ENCODE assay signal across 8 cellular contexts in the genomic region with DNA sequence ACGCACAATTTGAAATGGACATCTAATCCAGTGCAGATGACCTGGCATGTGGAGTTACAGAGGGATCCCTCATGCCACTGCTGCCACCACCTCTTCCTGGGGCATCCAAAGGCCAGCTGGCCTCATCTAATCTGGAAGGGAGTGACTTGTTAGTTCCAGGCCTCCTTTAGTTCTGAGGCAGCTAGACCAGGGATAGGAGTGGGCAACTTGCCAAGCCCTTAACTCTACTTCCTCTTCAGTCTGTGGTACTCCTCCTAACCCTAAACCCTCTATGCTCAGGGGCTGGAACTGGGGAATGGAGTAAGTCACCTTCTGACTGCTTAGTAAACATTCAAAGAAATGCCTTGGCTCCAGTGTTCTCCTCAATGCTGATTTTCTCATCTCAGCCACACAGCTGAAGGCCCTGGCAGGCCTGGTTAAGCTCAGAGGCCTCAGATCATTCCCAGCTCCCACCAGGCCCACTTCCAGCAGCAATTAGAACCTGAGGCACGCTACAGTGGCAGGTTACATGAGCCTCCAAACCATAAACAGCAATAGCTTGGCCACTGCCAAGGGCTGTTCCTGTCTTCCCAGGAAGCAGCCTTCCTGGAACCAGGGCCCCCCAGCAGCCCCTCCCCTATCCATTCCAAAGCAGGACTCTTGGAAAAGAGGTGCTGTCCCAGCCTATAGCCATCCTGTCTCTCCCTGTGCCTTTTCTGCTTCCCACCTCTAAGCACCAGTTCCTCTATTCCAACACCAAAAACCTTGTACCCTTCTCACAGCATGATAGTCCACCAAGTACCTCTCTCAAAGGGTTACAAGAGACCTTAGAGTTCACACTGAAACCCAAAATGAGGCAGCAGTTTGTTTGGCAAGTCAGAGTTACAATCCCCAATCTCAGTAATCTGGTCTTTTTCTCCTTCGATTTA. TPM values are rescaled to one million over a fixed set of nuclear protein-coding genes. Genes with fewer than 3 reads are reported as not detected.
DNase-seq lines count a peak whose midpoint lies in the region; ATAC-seq, FAIRE-seq and TF ChIP-seq lines count a peak whose summit lies in the region.

No MANE protein-coding gene starts in this region.

- no peak for ATAC-seq in stimulated activated naive CD8-positive, alpha-beta T cell treated with anti-CD3 and anti-CD28 coated beads, Interleukin-15, Interleukin-2, amounts not matched to agents 100 U/mL and 50 U/mL, for 24 hours
- ATAC-seq in heart left ventricle = peak; percentile 4 to 45 (median 10)

- H3K4me3 ChIP-seq in heart left ventricle = peak overlapping the region in 1 of 12 donors; percentile 65
- peak overlapping the region in 1 of 3 donors; percentile 41 for H3K4me3 ChIP-seq in skeletal muscle tissue (ENCODE audit: low read length in 3 of 3)

- peaks cover 14 to 65% (median 45%) of the 10 kb centered on the region in 12 donors for H3K4me1 ChIP-seq in heart left ventricle
- H3K4me1 ChIP-seq in skeletal muscle tissue (ENCODE audit: control insufficient read depth in 3 of 3, insufficient read depth in 3 of 3, low read length in 3 of 3) = peaks cover 43 to 54% (median 47%) of the 10 kb centered on the region in 3 donors

- CTCF ChIA-PET in activated CD4-positive, alpha-beta memory T cell treated with anti-CD3 and anti-CD28 coated beads for 36 hours (lab: Charles Lee) = interaction anchor here (2.4 to 3.6 kb wide), 2 partner anchors 15 to 85 kb away, joined by 17 to 24 read pairs; a partner anchor contains a TSS

- H3K36me3 ChIP-seq in heart left ventricle (peaks cover 0 to 59% (median 38%) of the 10 kb centered on the region in 9 donors), skeletal muscle tissue (ENCODE audit: control insufficient read depth in 3 of 3, insufficient read depth in 3 of 3, low read length in 3 of 3) (peaks cover 14 to 34% (median 31%) of the 10 kb centered on the region in 3 donors)

- no peak for TF ChIP-seq POLR2A in heart left ventricle (IDR thresholded peaks at IDR 0.05)

- H3K27ac Mint-ChIP-seq in stimulated activated naive CD8-positive, alpha-beta T cell treated with anti-CD3 and anti-CD28 coated beads, Interleukin-15, Interleukin-2, amounts not matched to agents 100 ng/mL and 50 ng/mL, for 24 hours = peak overlapping the region; percentile 84
- H3K27ac Mint-ChIP-seq in activated CD4-positive, alpha-beta memory T cell treated with anti-CD3 and anti-CD28 coated beads for 36 hours = peak overlapping the region; percentile 56

- no peak for FAIRE-seq in HTR-8/SVneo (lab: Jason Lieb, UNC)

- TF ChIP-seq CTCF in heart left ventricle (IDR thresholded peaks at IDR 0.05) = no peak

- H3K27me3 ChIP-seq in heart left ventricle (no peaks in the 10 kb centered on the region), skeletal muscle tissue (ENCODE audit: control insufficient read depth in 3 of 3, insufficient read depth in 3 of 3, low read length in 3 of 3) (no peaks in the 10 kb centered on the region)

- H3K9me3 Mint-ChIP-seq in stimulated activated naive CD8-positive, alpha-beta T cell treated with anti-CD3 and anti-CD28 coated beads, Interleukin-15, Interleukin-2, amounts not matched to agents 100 ng/mL and 50 ng/mL, for 24 hours = no peaks in the 10 kb centered on the region
- H3K9me3 Mint-ChIP-seq in activated CD4-positive, alpha-beta memory T cell treated with anti-CD3 and anti-CD28 coated beads for 36 hours = no peaks in the 10 kb centered on the region

- no peak for DNase-seq in stimulated activated naive CD8-positive, alpha-beta T cell treated with anti-CD3 and anti-CD28 coated beads, Interleukin-15, Interleukin-2, amounts not matched to agents 100 U/mL and 50 U/mL, for 24 hours
- no peak for DNase-seq in activated CD4-positive, alpha-beta memory T cell treated with anti-CD3 and anti-CD28 coated beads for 36 hours
- DNase-seq in heart left ventricle = peak in 4 of 5 donors; percentile 66 to 78 (median 70)
- no peak for DNase-seq in activated CD4-positive, CD25-positive, alpha-beta regulatory T cell treated with anti-CD3 and anti-CD28 coated beads, Interleukin-2, amount 50 U/mL, for 72 hours
- no peak for DNase-seq in NCI-H187 (lab: John Stamatoyannopoulos, UW)
- DNase-seq in HTR-8/SVneo (ENCODE audit: insufficient read length, low spot score) = no peak

- intact Hi-C loops in activated CD4-positive, alpha-beta memory T cell treated with anti-CD3 and anti-CD28 coated beads for 36 hours (cut with micrococcal nuclease) = loop anchor here (10.0 kb wide), 1 partner anchor 445 kb away; no protein-coding TSS in a partner anchor
- intact Hi-C loops in heart left ventricle (cut with DNase I) = loop anchor here in 8 of 10 donors (2.0 to 5.0 kb wide), 4 partner anchors 88 to 158 kb away; a partner anchor contains a TSS

- H3K9ac ChIP-seq in skeletal muscle tissue (ENCODE audit: low read depth in 1 of 3, low read length in 3 of 3) = peak overlapping the region; percentile 94 to 97 (median 95)

- peaks cover 53% of the 10 kb centered on the region for H3K36me3 Mint-ChIP-seq in stimulated activated naive CD8-positive, alpha-beta T cell treated with anti-CD3 and anti-CD28 coated beads, Interleukin-15, Interleukin-2, amounts not matched to agents 100 ng/mL and 50 ng/mL, for 24 hours (ENCODE audit: low read depth)
- peaks cover 36% of the 10 kb centered on the region for H3K36me3 Mint-ChIP-seq in activated CD4-positive, alpha-beta memory T cell treated with anti-CD3 and anti-CD28 coated beads for 36 hours

- POLR2A ChIA-PET in activated CD4-positive, alpha-beta memory T cell treated with anti-CD3 and anti-CD28 coated beads for 36 hours (lab: Charles Lee) = interaction anchor here (1.7 to 2.8 kb wide), 2 partner anchors 98 to 148 kb away, joined by 4 to 10 read pairs; a partner anchor contains a TSS

- H3K9me3 ChIP-seq in heart left ventricle (no peaks in the 10 kb centered on the region), skeletal muscle tissue (ENCODE audit: control insufficient read depth in 3 of 3, low read length in 3 of 3) (no peaks in the 10 kb centered on the region)

- peaks cover 68% of the 10 kb centered on the region for H3K4me1 Mint-ChIP-seq in stimulated activated naive CD8-positive, alpha-beta T cell treated with anti-CD3 and anti-CD28 coated beads, Interleukin-15, Interleukin-2, amounts not matched to agents 100 ng/mL and 50 ng/mL, for 24 hours (ENCODE audit: low read depth)
- peaks cover 62% of the 10 kb centered on the region for H3K4me1 Mint-ChIP-seq in activated CD4-positive, alpha-beta memory T cell treated with anti-CD3 and anti-CD28 coated beads for 36 hours (ENCODE audit: low read depth)

- peak overlapping the region; percentile 83 to 98 (median 94) for H3K27ac ChIP-seq in heart left ventricle
- H3K27ac ChIP-seq in skeletal muscle tissue (ENCODE audit: low read depth, low read length) = peak overlapping the region; percentile 99

- H3K27me3 Mint-ChIP-seq in stimulated activated naive CD8-positive, alpha-beta T cell treated with anti-CD3 and anti-CD28 coated beads, Interleukin-15, Interleukin-2, amounts not matched to agents 100 ng/mL and 50 ng/mL, for 24 hours = no peaks in the 10 kb centered on the region
- no peaks in the 10 kb centered on the region for H3K27me3 Mint-ChIP-seq in activated CD4-positive, alpha-beta memory T cell treated with anti-CD3 and anti-CD28 coated beads for 36 hours

- 42 to 57% (median 50%) methylated on average over 2 to 3 of the region's 3 CpGs for WGBS in heart left ventricle, 4 donors

- H3K4me3 Mint-ChIP-seq in stimulated activated naive CD8-positive, alpha-beta T cell treated with anti-CD3 and anti-CD28 coated beads, Interleukin-15, Interleukin-2, amounts not matched to agents 100 ng/mL and 50 ng/mL, for 24 hours = peak overlapping the region; percentile 59
- no peak overlapping the region for H3K4me3 Mint-ChIP-seq in activated CD4-positive, alpha-beta memory T cell treated with anti-CD3 and anti-CD28 coated beads for 36 hours

RNA-seq across cellular contexts. Expression of a gene that starts 2.0 kb away (rescaled TPM):
- total RNA-seq in activated CD4-positive, alpha-beta memory T cell treated with anti-CD3 and anti-CD28 coated beads for 36 hours = 10 to 100 TPM; 15.7 to 16.6 TPM
- total RNA-seq in heart left ventricle (10 to 100 TPM in 6 of 9 donors, 1 to 10 TPM in 3; 4.7 to 34.9 (median 14.6) TPM), skeletal muscle tissue (not detected)
- polyA plus RNA-seq in heart left ventricle = 10 to 100 TPM in 1 of 2 donors, 1 to 10 TPM in 1; 8.5 to 33.3 TPM

RNA-seq across cellular contexts. Expression of a gene that starts 7.8 kb away (rescaled TPM):
- 10 to 100 TPM; 46.0 to 46.7 TPM for total RNA-seq in activated CD4-positive, alpha-beta memory T cell treated with anti-CD3 and anti-CD28 coated beads for 36 hours
- total RNA-seq in heart left ventricle (10 to 100 TPM; 22.4 to 38.1 (median 28.1) TPM), skeletal muscle tissue (15.1 TPM)
- 10 to 100 TPM; 32.1 to 36.5 TPM for polyA plus RNA-seq in heart left ventricle

RNA-seq across cellular contexts. Expression of a gene that starts 14.9 kb away (rescaled TPM):
- total RNA-seq in activated CD4-positive, alpha-beta memory T cell treated with anti-CD3 and anti-CD28 coated beads for 36 hours = 10 to 100 TPM; 16.3 to 16.8 TPM
- 10 to 100 TPM in 5 of 9 donors, 1 to 10 TPM in 4; 3.6 to 23.1 (median 11.4) TPM for total RNA-seq in heart left ventricle
- 10 to 100 TPM in 1 of 2 donors, 1 to 10 TPM in 1; 4.9 to 14.7 TPM for polyA plus RNA-seq in heart left ventricle
- 7.3 TPM for total RNA-seq in skeletal muscle tissue

RNA-seq across cellular contexts. Expression of a gene that starts 15.1 kb away (rescaled TPM):
- 10 to 100 TPM; 68.7 to 69.7 TPM for total RNA-seq in activated CD4-positive, alpha-beta memory T cell treated with anti-CD3 and anti-CD28 coated beads for 36 hours
- total RNA-seq in heart left ventricle = 10 to 100 TPM; 55.5 to 92.1 (median 75.9) TPM
- 100 to 1,000 TPM in 1 of 2 donors, 10 to 100 TPM in 1; 39.2 to 118 TPM for polyA plus RNA-seq in heart left ventricle
- total RNA-seq in skeletal muscle tissue = 7.3 TPM

Comparison
In these comparisons a context has a peak if more than half of its experiments do, and no peak if none do; other contexts are left out.
1. DNase-seq: peak in heart left ventricle (4 of 5); none in stimulated activated naive CD8-positive, alpha-beta T cell treated with anti-CD3 and anti-CD28 coated beads, Interleukin-15, Interleukin-2, amounts not matched to agents 100 U/mL and 50 U/mL, for 24 hours (single experiment), activated CD4-positive, alpha-beta memory T cell treated with anti-CD3 and anti-CD28 coated beads for 36 hours (single experiment), activated CD4-positive, CD25-positive, alpha-beta regulatory T cell treated with anti-CD3 and anti-CD28 coated beads, Interleukin-2, amount 50 U/mL, for 72 hours (single experiment), NCI-H187 (0 of 2) and HTR-8/SVneo (single experiment).